In the genomic region with DNA sequence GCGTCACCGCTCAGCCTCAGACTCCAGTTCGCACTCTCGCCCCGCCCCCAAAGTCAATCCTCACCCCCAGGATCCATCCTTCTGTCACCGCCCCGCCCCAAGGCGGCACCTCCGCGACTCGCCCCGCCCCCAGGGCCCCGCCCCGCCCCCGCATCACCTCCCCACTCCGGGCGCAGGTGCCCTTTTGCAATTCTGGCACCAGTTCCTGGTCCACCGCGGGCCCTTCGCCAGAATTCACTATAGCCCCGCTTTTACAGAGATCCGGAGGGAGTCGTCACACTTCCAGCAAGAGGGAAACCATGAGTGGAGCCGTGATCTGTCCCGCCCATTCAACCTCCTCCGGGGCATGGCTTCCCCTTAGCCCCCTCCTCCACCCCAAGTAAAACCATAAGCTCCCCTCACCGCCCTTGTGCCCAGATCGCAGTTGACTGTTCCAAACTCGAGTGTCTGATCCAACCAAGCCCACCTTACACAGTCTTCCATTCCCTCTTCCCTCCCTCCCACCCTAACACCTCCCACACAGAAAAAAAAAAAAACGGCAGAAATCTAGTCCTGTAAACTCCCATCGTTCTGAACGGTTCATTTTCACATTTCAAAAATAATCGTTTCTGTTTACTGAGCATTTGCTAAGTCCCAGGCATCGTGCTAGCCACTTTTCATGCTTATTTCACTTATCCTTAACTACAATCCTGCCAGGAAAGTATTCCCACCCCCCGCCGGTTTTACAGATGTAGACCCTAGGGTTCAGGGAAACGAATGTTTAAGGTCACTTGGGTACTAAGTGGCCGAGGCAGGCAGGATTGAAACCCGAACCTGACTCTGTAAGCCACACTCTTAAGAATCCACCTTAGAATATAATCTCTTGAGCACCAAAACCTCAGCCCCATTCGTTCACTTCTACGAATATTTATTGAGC, we compare ENCODE assay signal across 8 cellular contexts. TPM values are rescaled to one million over a fixed set of nuclear protein-coding genes. Genes with fewer than 3 reads are reported as not detected.
DNase-seq lines count a peak whose midpoint lies in the region; ATAC-seq, FAIRE-seq and TF ChIP-seq lines count a peak whose summit lies in the region.

No MANE protein-coding gene starts in this region.

- H3K4me3 ChIP-seq in GM06990 (replicated peaks; ENCODE audit: low read depth, low read length) (peak overlapping the region; percentile 60), foreskin fibroblast (ENCODE audit: low read depth in 1 of 2, low read length in 2 of 2) (peak overlapping the region; percentile 89 to 95)
- H3K4me3 ChIP-seq in Jurkat, Clone E6-1 (ENCODE audit: low read length), result peak overlapping the region; percentile 84

- no peak for TF ChIP-seq CTCF in GM06990 (IDR thresholded peaks at IDR 0.05; ENCODE audit: insufficient read depth, low read length, poor library complexity, severe bottlenecking)
- TF ChIP-seq CTCF in foreskin fibroblast (IDR thresholded peaks at IDR 0.05; ENCODE audit: low read depth, low read length), result no peak
- TF ChIP-seq CTCF in omental fat pad (IDR thresholded peaks at IDR 0.05), result no peak

- DNase-seq in GM06990 (ENCODE audit: extremely low read depth, insufficient read length) (no peak), foreskin fibroblast (no peak), omental fat pad (ENCODE audit: low spot score) (no peak), ureter (ENCODE audit: low spot score) (no peak), urothelium cell line (ENCODE audit: low spot score) (no peak)
- DNase-seq in Jurkat, Clone E6-1 (ENCODE audit: low read depth, low spot score), result peak; percentile 95
- DNase-seq in activated T-cell treated with anti-CD3 and anti-CD28 coated beads, Interleukin-2, amount 50 U/mL, for 48 hours, result peak; percentile 32 to 38

- no peaks in the 10 kb centered on the region for H3K27me3 ChIP-seq in GM06990 (replicated peaks; ENCODE audit: control insufficient read depth, insufficient read depth, low read length)

- no peak for FAIRE-seq in urothelium cell line (lab: Jason Lieb, UNC)

- ATAC-seq in GM21528 (IDR thresholded peaks at IDR 0.05; ENCODE audit: low FRiP score, unreplicated experiment) (peak; percentile 54), omental fat pad (ENCODE audit: low FRiP score) (peak; percentile 60)

- no peaks in the 10 kb centered on the region for H3K36me3 ChIP-seq in GM06990 (ENCODE audit: control insufficient read depth, insufficient read depth, low read length)

RNA-seq across cellular contexts. Expression of gene CASP9, which starts 1.3 kb away (rescaled TPM):
- polyA plus RNA-seq in Jurkat, Clone E6-1 (2012; ENCODE audit: insufficient read depth, insufficient read length), result 9.0 TPM
- total RNA-seq in omental fat pad (10 to 100 TPM in 1 of 4 donors, 1 to 10 TPM in 3; 9.3 to 37.7 (median 9.7) TPM), ureter (16.8 TPM)

RNA-seq across cellular contexts. Expression of gene DNAJC16, which starts 1.3 kb away (rescaled TPM):
- 4.1 TPM for polyA plus RNA-seq in Jurkat, Clone E6-1 (2012; ENCODE audit: insufficient read depth, insufficient read length)
- total RNA-seq in omental fat pad (10 to 100 TPM; 13.2 to 19.7 (median 15.1) TPM), ureter (43.8 TPM)

RNA-seq across cellular contexts. Expression of gene CELA2B, which starts 49.4 kb away (rescaled TPM):
- polyA plus RNA-seq in Jurkat, Clone E6-1 (2012; ENCODE audit: insufficient read depth, insufficient read length), result not detected
- total RNA-seq in omental fat pad (not detected), ureter (not detected)

RNA-seq across cellular contexts. Expression of gene AGMAT, which starts 59.5 kb away (rescaled TPM):
- polyA plus RNA-seq in Jurkat, Clone E6-1 (2012; ENCODE audit: insufficient read depth, insufficient read length), result not detected
- total RNA-seq in omental fat pad (under 1 TPM in 3 of 4 donors, not detected in 1; 0.24 to 0.65 (median 0.44) TPM), ureter (2.0 TPM)

Comparison
In these comparisons a context has a peak if more than half of its experiments do, and no peak if none do; other contexts are left out.
1. DNase-seq: peak in Jurkat, Clone E6-1 (single experiment) and activated T-cell treated with anti-CD3 and anti-CD28 coated beads, Interleukin-2, amount 50 U/mL, for 48 hours (2 of 2); none in GM06990 (single experiment), foreskin fibroblast (0 of 2), omental fat pad (single experiment), ureter (single experiment) and urothelium cell line (single experiment).
2. Peak in every context shown above with its lines, with median percentiles within 50 percentile points of each other: H3K4me3 ChIP-seq.